1 cellular context compared by ENCODE assay signal in genomic region chr9:37405764-37406380, GRCh38.
TF ChIP-seq lines count a peak whose summit lies in the region.

No MANE protein-coding gene starts in this region.

TF ChIP-seq in HepG2, 621 proteins besides CTCF, POLR2A, EP300 and RAD21:
- TF ChIP-seq, protein P1, sequence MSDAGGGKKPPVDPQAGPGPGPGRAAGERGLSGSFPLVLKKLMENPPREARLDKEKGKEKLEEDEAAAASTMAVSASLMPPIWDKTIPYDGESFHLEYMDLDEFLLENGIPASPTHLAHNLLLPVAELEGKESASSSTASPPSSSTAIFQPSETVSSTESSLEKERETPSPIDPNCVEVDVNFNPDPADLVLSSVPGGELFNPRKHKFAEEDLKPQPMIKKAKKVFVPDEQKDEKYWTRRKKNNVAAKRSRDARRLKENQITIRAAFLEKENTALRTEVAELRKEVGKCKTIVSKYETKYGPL (CRISPR knock-in tag; IDR thresholded peaks at IDR 0.05), result no peak
- TF ChIP-seq CEBPG (CRISPR knock-in tag; IDR thresholded peaks at IDR 0.05) (0 out of 2 replicates have a peak, but pooled peaks have one; percentile 8), ZNF362 (CRISPR knock-in tag; IDR thresholded peaks at IDR 0.05; ENCODE audit: borderline replicate concordance) (peak; percentile 23; the same call in 1 of the 2 replicates), ZNF121 (CRISPR knock-in tag; IDR thresholded peaks at IDR 0.05) (peak; percentile 89)
